ENCODE assay signal across 14 cellular contexts in the genomic region with DNA sequence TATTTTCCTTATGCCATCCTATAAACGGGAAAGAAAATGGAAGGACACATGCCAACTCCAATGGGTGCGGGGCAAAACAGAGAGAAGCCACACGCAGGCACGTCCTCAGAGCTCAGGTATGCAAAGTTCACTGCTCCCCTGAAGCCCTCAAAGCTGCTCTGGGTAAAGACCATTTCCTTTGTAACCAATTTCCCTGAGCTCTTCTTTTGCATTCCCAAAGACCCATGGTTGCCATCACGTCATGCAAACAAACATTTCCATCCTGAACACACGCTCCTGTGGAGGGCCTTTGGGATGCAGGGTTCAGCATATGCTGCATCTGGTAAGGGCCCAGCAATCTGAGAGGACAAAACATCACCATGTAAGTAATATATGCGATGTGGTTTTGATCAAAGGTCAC.
DNase-seq lines count a peak whose midpoint lies in the region; ATAC-seq and TF ChIP-seq lines count a peak whose summit lies in the region.
"Had no signal": no experiment of that assay in that cellular context is flagged by ENCODE, and none has a peak within 500 bp of the region (broad histone marks: within the 10 kb centered on the region; RNA-seq: fewer than 3 reads in every experiment).

No MANE protein-coding gene starts in this region.

- H3K4me3 ChIP-seq in OCI-LY1 (ENCODE audit: low read depth, low read length, poor library complexity, severe bottlenecking) (peak overlapping the region; percentile 20), endodermal cell (ENCODE audit: low read length) (no peak overlapping the region)
- H3K4me3 ChIP-seq: SK-N-MC had no signal

- no peaks in the 10 kb centered on the region for H3K9me2 ChIP-seq in OCI-LY1 (ENCODE audit: low read depth, low read length)

- 74 to 86% methylated on average over 5 to 7 of the region's 7 CpGs for WGBS in endodermal cell (ENCODE audit: insufficient coverage in 1 of 2, insufficient read length in 1 of 2), 2 experiments

- no peaks in the 10 kb centered on the region for H3K27me3 ChIP-seq in OCI-LY1 (ENCODE audit: insufficient read depth, low read length)
- H3K27me3 ChIP-seq in endodermal cell (ENCODE audit: control insufficient read depth, insufficient read depth, low read length, poor library complexity, severe bottlenecking): no peaks in the 10 kb centered on the region

- H3K4me1 Mint-ChIP-seq in T-helper 2 cell treated with Interferon-gamma antibody and Interleukin-4, amounts not matched to agents 5 μg/mL and 100 μg/mL, for 36 hours (ENCODE audit: low read depth): peaks cover 11% of the 10 kb centered on the region
- peaks cover 8% of the 10 kb centered on the region for H3K4me1 Mint-ChIP-seq in endodermal cell

- TF ChIP-seq CTCF in OCI-LY1 (IDR thresholded peaks at IDR 0.05; ENCODE audit: low read length) (no peak), endodermal cell (conservative IDR thresholded peaks at IDR 0.05) (no peak)

- peak overlapping the region; percentile 40; the same call in 1 of the 2 replicates for H3K9ac ChIP-seq in OCI-LY1 (ENCODE audit: low read length)
- H3K9ac ChIP-seq in endodermal cell (ENCODE audit: extremely low read depth, low read length, poor library complexity, severe bottlenecking): no peak overlapping the region

- H3K4me3 Mint-ChIP-seq in T-helper 2 cell treated with Interferon-gamma antibody and Interleukin-4, amounts not matched to agents 5 μg/mL and 100 μg/mL, for 36 hours: no peak overlapping the region
- no peak overlapping the region for H3K4me3 Mint-ChIP-seq in endodermal cell
- H3K4me3 Mint-ChIP-seq: brain, nephron progenitor cell had no signal

- no peaks in the 10 kb centered on the region for H3K79me2 ChIP-seq in OCI-LY1 (ENCODE audit: insufficient read depth, low read length)

- no peaks in the 10 kb centered on the region for H4K20me1 ChIP-seq in OCI-LY1 (ENCODE audit: insufficient read depth, low read length)

- no peaks in the 10 kb centered on the region for H3K9me3 Mint-ChIP-seq in T-helper 2 cell treated with Interferon-gamma antibody and Interleukin-4, amounts not matched to agents 5 μg/mL and 100 μg/mL, for 36 hours
- H3K9me3 Mint-ChIP-seq in endodermal cell: no peaks in the 10 kb centered on the region
- H3K9me3 Mint-ChIP-seq: brain, nephron progenitor cell had no signal

- H3K9me3 ChIP-seq in OCI-LY1 (ENCODE audit: low read length) (no peaks in the 10 kb centered on the region), endodermal cell (ENCODE audit: control insufficient read depth, low read length) (no peaks in the 10 kb centered on the region)

- H3K4me1 ChIP-seq in OCI-LY1 (ENCODE audit: insufficient read depth, low read length, severe bottlenecking) (peaks cover 30% of the 10 kb centered on the region), endodermal cell (ENCODE audit: control insufficient read depth, insufficient read depth, low read length) (no peaks in the 10 kb centered on the region)

- H3F3A ChIP-seq in OCI-LY1 (ENCODE audit: insufficient read depth, low read length): no peaks in the 10 kb centered on the region

- peak overlapping the region; percentile 54 for H3K27ac Mint-ChIP-seq in T-helper 2 cell treated with Interferon-gamma antibody and Interleukin-4, amounts not matched to agents 5 μg/mL and 100 μg/mL, for 36 hours
- peak overlapping the region; percentile 63 for H3K27ac Mint-ChIP-seq in endodermal cell
- H3K27ac Mint-ChIP-seq: nephron progenitor cell had no signal

- H3K36me3 ChIP-seq in OCI-LY1 (ENCODE audit: insufficient read depth, low read length) (peaks cover 19% of the 10 kb centered on the region; the same call in 1 of the 2 replicates), endodermal cell (ENCODE audit: control insufficient read depth, insufficient read depth, low read length) (peaks cover 58% of the 10 kb centered on the region)

- H2AFZ ChIP-seq in OCI-LY1 (ENCODE audit: low read length): no peak overlapping the region

- no peak for ATAC-seq in SK-N-SH treated with all-trans-retinoic acid at 6 μM for 48 hours

- H3K36me3 Mint-ChIP-seq in T-helper 2 cell treated with Interferon-gamma antibody and Interleukin-4, amounts not matched to agents 5 μg/mL and 100 μg/mL, for 36 hours (ENCODE audit: low read depth): peaks cover 70% of the 10 kb centered on the region
- peaks cover 61% of the 10 kb centered on the region for H3K36me3 Mint-ChIP-seq in endodermal cell (ENCODE audit: low read depth)

- peak overlapping the region; percentile 56; the same call in 1 of the 2 replicates for H3K4me2 ChIP-seq in OCI-LY1 (ENCODE audit: low read length)

- H3K27ac ChIP-seq in OCI-LY1 (ENCODE audit: low read depth, low read length, poor library complexity, severe bottlenecking): peak overlapping the region; percentile 95
- H3K27ac ChIP-seq in endodermal cell (ENCODE audit: low read depth, low read length): no peak overlapping the region
- H3K27ac ChIP-seq: SK-N-MC had no signal

- no peaks in the 10 kb centered on the region for H3K27me3 Mint-ChIP-seq in T-helper 2 cell treated with Interferon-gamma antibody and Interleukin-4, amounts not matched to agents 5 μg/mL and 100 μg/mL, for 36 hours (ENCODE audit: low read depth)
- no peaks in the 10 kb centered on the region for H3K27me3 Mint-ChIP-seq in endodermal cell (ENCODE audit: insufficient read depth)

- no peak for DNase-seq in T-helper 2 cell treated with Interferon-gamma antibody and Interleukin-4, amounts not matched to agents 5 μg/mL and 100 μg/mL, for 36 hours (ENCODE audit: low spot score)
- no peak for DNase-seq in T-helper 2 cell
- DNase-seq in endodermal cell: peak; percentile 66
- peak; percentile 14 for DNase-seq in stimulated activated CD8-positive, alpha-beta memory T cell treated with anti-CD3 and anti-CD28 coated beads, Interleukin-4, amount 100 ng/mL, for 48 hours
- no peak for DNase-seq in GM19240 (ENCODE audit: insufficient read length, low spot score)
- no peak for DNase-seq in DMS153 (lab: John Stamatoyannopoulos, UW)
- DNase-seq: 8988T, NCI-H1417 treated with DMSO at 0.1 percent for 48 hours, NCI-H748 treated with DMSO at 0.1 percent for 48 hours, nephron progenitor cell had no signal

TF ChIP-seq in SK-N-SH treated with all-trans-retinoic acid at 6 μM for 48 hours, 23 proteins besides CTCF, POLR2A, EP300 and RAD21 (continues in another document):
- TF ChIP-seq, protein P1, sequence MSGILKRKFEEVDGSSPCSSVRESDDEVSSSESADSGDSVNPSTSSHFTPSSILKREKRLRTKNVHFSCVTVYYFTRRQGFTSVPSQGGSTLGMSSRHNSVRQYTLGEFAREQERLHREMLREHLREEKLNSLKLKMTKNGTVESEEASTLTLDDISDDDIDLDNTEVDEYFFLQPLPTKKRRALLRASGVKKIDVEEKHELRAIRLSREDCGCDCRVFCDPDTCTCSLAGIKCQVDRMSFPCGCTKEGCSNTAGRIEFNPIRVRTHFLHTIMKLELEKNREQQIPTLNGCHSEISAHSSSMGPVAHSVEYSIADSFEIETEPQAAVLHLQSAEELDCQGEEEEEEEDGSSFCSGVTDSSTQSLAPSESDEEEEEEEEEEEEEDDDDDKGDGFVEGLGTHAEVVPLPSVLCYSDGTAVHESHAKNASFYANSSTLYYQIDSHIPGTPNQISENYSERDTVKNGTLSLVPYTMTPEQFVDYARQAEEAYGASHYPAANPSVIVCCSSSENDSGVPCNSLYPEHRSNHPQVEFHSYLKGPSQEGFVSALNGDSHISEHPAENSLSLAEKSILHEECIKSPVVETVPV (CRISPR knock-in tag; IDR thresholded peaks at IDR 0.05): no peak
- no peak for TF ChIP-seq ZC3H10 (CRISPR knock-in tag; IDR thresholded peaks at IDR 0.05)
- no peak for TF ChIP-seq ZNF8 (CRISPR knock-in tag; IDR thresholded peaks at IDR 0.05)
- no peak for TF ChIP-seq OSR1 (CRISPR knock-in tag; IDR thresholded peaks at IDR 0.05)
- TF ChIP-seq ZFP30 (CRISPR knock-in tag; IDR thresholded peaks at IDR 0.05): no peak
- TF ChIP-seq TSHZ2 (CRISPR knock-in tag; IDR thresholded peaks at IDR 0.05): no peak
- no peak for TF ChIP-seq ARNTL (CRISPR knock-in tag; IDR thresholded peaks at IDR 0.05; ENCODE audit: borderline replicate concordance, low read depth)
- no peak for TF ChIP-seq ZNF70 (CRISPR knock-in tag; IDR thresholded peaks at IDR 0.05)
- no peak for TF ChIP-seq TOX (CRISPR knock-in tag; IDR thresholded peaks at IDR 0.05; ENCODE audit: borderline replicate concordance)
- no peak for TF ChIP-seq BACH2 (CRISPR knock-in tag; IDR thresholded peaks at IDR 0.05; ENCODE audit: borderline replicate concordance)
- TF ChIP-seq ZFP3 (CRISPR knock-in tag; IDR thresholded peaks at IDR 0.05): no peak
- no peak for TF ChIP-seq ZNF565 (CRISPR knock-in tag; conservative IDR thresholded peaks at IDR 0.05; ENCODE audit: low read depth)

Comparison
In these comparisons a context has a peak if more than half of its experiments do, and no peak if none do; other contexts are left out.
1. DNase-seq: peak in endodermal cell (single experiment) and stimulated activated CD8-positive, alpha-beta memory T cell treated with anti-CD3 and anti-CD28 coated beads, Interleukin-4, amount 100 ng/mL, for 48 hours (single experiment); none in T-helper 2 cell treated with Interferon-gamma antibody and Interleukin-4, amounts not matched to agents 5 μg/mL and 100 μg/mL, for 36 hours (single experiment), T-helper 2 cell (0 of 5), GM19240 (single experiment) and DMS153 (single experiment).